ENCODE assay signal across 26 cellular contexts in genomic region chr11:70498976-70499801, GRCh38.
DNase-seq lines count a peak whose midpoint lies in the region; ATAC-seq, FAIRE-seq and TF ChIP-seq lines count a peak whose summit lies in the region.
"Had no signal": no experiment of that assay in that cellular context is flagged by ENCODE, and none has a peak within 500 bp of the region (broad histone marks: within the 10 kb centered on the region; RNA-seq: fewer than 3 reads in every experiment).

No MANE protein-coding gene starts in this region.

- DNase-seq in right cardiac atrium (peak in 2 of 3 donors; percentile 45 to 51), heart right ventricle (no peak), H1 (ENCODE audit: low read depth in 1 of 2, low spot score in 2 of 2) (no peak), neuronal stem cell (ENCODE audit: low spot score) (no peak), dermis blood vessel endothelial cell (no peak), A673 (ENCODE audit: low spot score) (no peak), hepatocyte (ENCODE audit: low spot score) (no peak)
- DNase-seq: Calu3, DMS153, GOT3, IMR-90, NCI-H1092 treated with DMSO at 0.1 percent for 48 hours, NCI-H1436 treated with DMSO at 0.1 percent for 48 hours, NCI-H1930, NCI-H2227 treated with DMSO at 0.1 percent for 48 hours, NCI-H510A, NCI-H748 treated with DMSO at 0.1 percent for 48 hours, PC-9, RPMI8226, SJCRH30 had no signal

- H2AK5ac ChIP-seq in H1 (ENCODE audit: low read depth, low read length): no peak overlapping the region
- H2AK5ac ChIP-seq in neuronal stem cell (ENCODE audit: low read depth, low read length): peak overlapping the region; percentile 48

- TF ChIP-seq POLR2A in H1 (IDR thresholded peaks at IDR 0.05; ENCODE audit: control extremely low read depth in 1 of 2, low read depth in 2 of 2, low read length in 2 of 2): no peak

- H3K79me2 ChIP-seq in H1 (ENCODE audit: control insufficient read depth in 1 of 2, insufficient read depth in 2 of 2, low read length in 2 of 2) (no peaks in the 10 kb centered on the region), hepatocyte (no peaks in the 10 kb centered on the region)

- H2BK120ac ChIP-seq in H1 (replicated peaks; ENCODE audit: low read depth, low read length) (no peak overlapping the region), neuronal stem cell (ENCODE audit: low read depth, low read length) (no peak overlapping the region)

- no peak overlapping the region for H3K27ac ChIP-seq in right cardiac atrium (ENCODE audit: low read length)
- no peak overlapping the region for H3K27ac ChIP-seq in heart right ventricle
- H3K27ac ChIP-seq in H1 (ENCODE audit: low read depth, low read length): no peak overlapping the region
- no peak overlapping the region for H3K27ac ChIP-seq in neuronal stem cell (replicated peaks; ENCODE audit: low read length)
- H3K27ac ChIP-seq in A673 (ENCODE audit: low read depth, low read length, poor library complexity, severe bottlenecking): no peak overlapping the region
- H3K27ac ChIP-seq in hepatocyte: no peak overlapping the region
- H3K27ac ChIP-seq: A549, KMS-11, PC-9, SJCRH30 had no signal

- no peak overlapping the region for H4K91ac ChIP-seq in H1 (replicated peaks; ENCODE audit: insufficient read length, low read length)
- H4K91ac ChIP-seq in neuronal stem cell (ENCODE audit: low read depth, low read length, poor library complexity): no peak overlapping the region

- peaks cover 3% of the 10 kb centered on the region; the same call in 1 of the 2 replicates for H3K79me1 ChIP-seq in H1 (ENCODE audit: low read depth, low read length)
- peaks cover 5% of the 10 kb centered on the region for H3K79me1 ChIP-seq in neuronal stem cell (ENCODE audit: low read depth, low read length)

- no peak overlapping the region for H3K56ac ChIP-seq in H1 (replicated peaks; ENCODE audit: insufficient read length, low read depth, low read length)

- H3K9me3 ChIP-seq in right cardiac atrium (ENCODE audit: control insufficient read depth, low read length) (no peaks in the 10 kb centered on the region), heart right ventricle (no peaks in the 10 kb centered on the region), H1 (ENCODE audit: insufficient read depth in 2 of 2, low read depth in 1 of 2, low read length in 1 of 2) (no peaks in the 10 kb centered on the region), neuronal stem cell (replicated peaks in 1 of 2; ENCODE audit: control insufficient read depth in 2 of 2, insufficient read depth in 1 of 2, low read depth in 1 of 2, low read length in 2 of 2) (no peaks in the 10 kb centered on the region), A673 (ENCODE audit: low read depth, low read length, poor library complexity, severe bottlenecking) (no peaks in the 10 kb centered on the region), hepatocyte (ENCODE audit: low read depth) (no peaks in the 10 kb centered on the region)
- H3K9me3 ChIP-seq: A549, SJCRH30 had no signal

- no peak overlapping the region for H2BK20ac ChIP-seq in H1 (ENCODE audit: low read length)

- H2AFZ ChIP-seq in H1 (ENCODE audit: low read length) (no peak overlapping the region), neuronal stem cell (ENCODE audit: low read length) (no peak overlapping the region), hepatocyte (no peak overlapping the region)
- H2AFZ ChIP-seq: PC-9 had no signal

- H3K4ac ChIP-seq in H1 (replicated peaks; ENCODE audit: insufficient read length, low read depth, low read length) (no peak overlapping the region), neuronal stem cell (ENCODE audit: low read length) (no peak overlapping the region)

- H3K14ac ChIP-seq in H1 (ENCODE audit: insufficient read length): no peak overlapping the region
- H3K14ac ChIP-seq in neuronal stem cell (ENCODE audit: low read length): no peak overlapping the region

- H3K4me3 ChIP-seq in right cardiac atrium (ENCODE audit: low read length): no peak overlapping the region
- no peak overlapping the region for H3K4me3 ChIP-seq in heart right ventricle
- H3K4me3 ChIP-seq in H1 (ENCODE audit: extremely low read depth in 1 of 4, insufficient read depth in 2 of 4, low read depth in 3 of 4, low read length in 4 of 4): no peak overlapping the region
- no peak overlapping the region for H3K4me3 ChIP-seq in neuronal stem cell (ENCODE audit: low read length in 2 of 2)
- no peak overlapping the region for H3K4me3 ChIP-seq in A673 (ENCODE audit: low read depth, low read length, poor library complexity, severe bottlenecking)
- H3K4me3 ChIP-seq in hepatocyte: no peak overlapping the region
- H3K4me3 ChIP-seq: A549, PC-9, SJCRH30 had no signal

- no peaks in the 10 kb centered on the region for H3K9me2 ChIP-seq in hepatocyte (replicated peaks; ENCODE audit: insufficient read depth)

- H4K5ac ChIP-seq in H1 (ENCODE audit: insufficient read length, low read depth, low read length): no peak overlapping the region

- H4K20me1 ChIP-seq in H1 (replicated peaks in 1 of 2; ENCODE audit: control insufficient read depth in 1 of 2, insufficient read depth in 2 of 2, low read length in 2 of 2): peaks cover 1 to 5% of the 10 kb centered on the region in 2 experiments
- no peaks in the 10 kb centered on the region for H4K20me1 ChIP-seq in hepatocyte (ENCODE audit: insufficient read depth, poor library complexity, severe bottlenecking)

- H3K18ac ChIP-seq in H1 (ENCODE audit: extremely low read depth, low read length) (no peak overlapping the region), neuronal stem cell (ENCODE audit: low read length) (peak overlapping the region; percentile 84)

- H2BK15ac ChIP-seq in H1 (ENCODE audit: low read length) (no peak overlapping the region), neuronal stem cell (ENCODE audit: low read length) (no peak overlapping the region)

- FAIRE-seq in H1 (lab: Jason Lieb, UNC): no peak
- FAIRE-seq: A549, GM12891, GM19239, HTR-8/SVneo had no signal

- H3K9ac ChIP-seq in H1 (replicated peaks in 1 of 4; ENCODE audit: extremely low read depth in 1 of 4, low read depth in 3 of 4, low read length in 3 of 4): no peak overlapping the region
- no peak overlapping the region for H3K9ac ChIP-seq in neuronal stem cell (ENCODE audit: low read depth, low read length, poor library complexity)
- H3K9ac ChIP-seq: KMS-11 had no signal

- TF ChIP-seq CTCF in heart right ventricle (IDR thresholded peaks at IDR 0.05) (no peak), H1 (IDR thresholded peaks at IDR 0.05; ENCODE audit: control extremely low read depth in 1 of 3, insufficient read depth in 1 of 3, low read depth in 1 of 3, low read length in 3 of 3) (no peak), A673 (conservative IDR thresholded peaks at IDR 0.05; ENCODE audit: low read depth, low read length) (no peak), hepatocyte (IDR thresholded peaks at IDR 0.05; ENCODE audit: poor library complexity) (no peak)

- no peaks in the 10 kb centered on the region for H3K23me2 ChIP-seq in H1 (ENCODE audit: low read depth, low read length)

- CTCF ChIA-PET in H1 (lab: Charles Lee; ENCODE audit: partially characterized antibody) (interaction anchor here (0.7 to 4.7 kb wide), 6 partner anchors 9 to 76 kb away, joined by 3 to 30 read pairs (median 4); no protein-coding TSS in a partner anchor), A673 (lab: Charles Lee) (no interaction called here)

- H3K27me3 ChIP-seq in right cardiac atrium (ENCODE audit: control insufficient read depth, insufficient read depth) (no peaks in the 10 kb centered on the region), heart right ventricle (peaks cover 0 to under 1% (median 0%) of the 10 kb centered on the region in 7 donors), H1 (replicated peaks in 1 of 4; ENCODE audit: control insufficient read depth in 3 of 4, extremely low read depth in 1 of 4, insufficient read depth in 3 of 4, low read length in 3 of 4) (no peaks in the 10 kb centered on the region), neuronal stem cell (ENCODE audit: control insufficient read depth in 3 of 3, insufficient read depth in 3 of 3, low read depth in 1 of 3, low read length in 3 of 3) (no peaks in the 10 kb centered on the region), A673 (replicated peaks; ENCODE audit: insufficient read depth, low read depth, low read length, poor library complexity) (no peaks in the 10 kb centered on the region), hepatocyte (no peaks in the 10 kb centered on the region)

- 94% methylated on average over 26 of the region's 26 CpGs for WGBS in right cardiac atrium
- WGBS in heart right ventricle, 2 donors: 94 to 96% methylated on average over 26 of the region's 26 CpGs
- WGBS in H1 (ENCODE audit: extremely low coverage in 1 of 2, insufficient coverage in 1 of 2, insufficient read length in 1 of 2, insufficient replicate concordance in 2 of 2, low coverage in 1 of 2, low lambda C conversion rate in 2 of 2, missing lambda C conversion rate in 1 of 2), 2 experiments: 93% methylated on average over 26 of the region's 26 CpGs; no CpG with 5 or more reads in 1 of the 2 experiments
- WGBS in neuronal stem cell (ENCODE audit: extremely low coverage in 2 of 2, insufficient read length in 2 of 2, insufficient replicate concordance in 1 of 2), 2 donors: no CpG with 5 or more reads among the region's 26 CpGs
- WGBS in hepatocyte (ENCODE audit: low lambda C conversion rate, missing lambda C conversion rate): 96% methylated on average over 26 of the region's 26 CpGs

- ATAC-seq in right cardiac atrium (no peak), heart right ventricle (no peak)
- ATAC-seq: A549, HCT116 had no signal

- H3K36me3 ChIP-seq in heart right ventricle (no peaks in the 10 kb centered on the region), H1 (ENCODE audit: control insufficient read depth in 2 of 4, insufficient read depth in 4 of 4, low read length in 3 of 4) (no peaks in the 10 kb centered on the region; a peak in 2 of 8 replicates), neuronal stem cell (replicated peaks in 1 of 2; ENCODE audit: control insufficient read depth in 2 of 2, insufficient read depth in 2 of 2, low read length in 2 of 2) (peaks cover 2 to 6% of the 10 kb centered on the region in 2 donors), A673 (ENCODE audit: insufficient read depth, low read length, poor library complexity, severe bottlenecking) (no peaks in the 10 kb centered on the region), hepatocyte (replicated peaks; ENCODE audit: insufficient read depth, low read depth) (no peaks in the 10 kb centered on the region)
- H3K36me3 ChIP-seq: SJCRH30 had no signal

- H3K4me1 ChIP-seq in right cardiac atrium (ENCODE audit: control insufficient read depth, insufficient read depth, low read length) (peaks cover 2% of the 10 kb centered on the region), heart right ventricle (peaks cover 0 to 17% (median 3%) of the 10 kb centered on the region in 9 donors), H1 (replicated peaks in 1 of 4; ENCODE audit: control insufficient read depth in 3 of 4, insufficient read depth in 4 of 4, low read length in 3 of 4) (peaks cover 0 to 7% (median 2%) of the 10 kb centered on the region in 4 experiments; a peak in 4 of 7 replicates), neuronal stem cell (ENCODE audit: control insufficient read depth in 2 of 2, insufficient read depth in 1 of 2, low read depth in 1 of 2, low read length in 2 of 2) (peaks cover 15 to 31% of the 10 kb centered on the region in 2 donors), A673 (ENCODE audit: insufficient read depth, low read length, poor library complexity, severe bottlenecking) (no peaks in the 10 kb centered on the region), hepatocyte (ENCODE audit: insufficient read depth) (no peaks in the 10 kb centered on the region)
- H3K4me1 ChIP-seq: A549, SJCRH30 had no signal

- H3K23ac ChIP-seq in H1 (ENCODE audit: insufficient read length) (no peak overlapping the region), neuronal stem cell (ENCODE audit: low read depth, low read length, poor library complexity) (peak overlapping the region; percentile 37)

- intact Hi-C loops in right cardiac atrium (cut with DNase I) (no loop called here), heart right ventricle (cut with DNase I) (no loop called here), A673 (cut with micrococcal nuclease; ENCODE audit: unreplicated experiment) (no loop called here)

- H3K4me2 ChIP-seq in H1 (ENCODE audit: insufficient read depth in 1 of 2, low read depth in 2 of 2, low read length in 2 of 2): no peak overlapping the region
- no peak overlapping the region for H3K4me2 ChIP-seq in neuronal stem cell (ENCODE audit: insufficient read depth, low read length, poor library complexity, severe bottlenecking)
- H3K4me2 ChIP-seq in hepatocyte: no peak overlapping the region
- H3K4me2 ChIP-seq: A549, KMS-11, PC-9 had no signal

- TF ChIP-seq RAD21 in H1 (IDR thresholded peaks at IDR 0.05 in 1 of 2, conservative IDR thresholded peaks at IDR 0.05 in 1 of 2; ENCODE audit: low read depth in 2 of 2, low read length in 2 of 2): no peak

- H4K8ac ChIP-seq in H1 (ENCODE audit: extremely low read depth, insufficient read depth, low read length): no peak overlapping the region
- H4K8ac ChIP-seq in neuronal stem cell (ENCODE audit: low read depth, low read length): peak overlapping the region; percentile 21

- no peak overlapping the region for H2BK12ac ChIP-seq in H1 (ENCODE audit: low read depth, low read length)
- H2BK12ac ChIP-seq in neuronal stem cell (ENCODE audit: low read length): no peak overlapping the region

- H2BK5ac ChIP-seq in H1 (ENCODE audit: low read depth, low read length) (0 out of 2 replicates have a peak overlapping the region, but pooled peaks have one; percentile 52), neuronal stem cell (ENCODE audit: low read length) (no peak overlapping the region)

- BruUV-seq in A673 (replicated peaks; lab: Mats Ljungman, UMichigan): no TSS peak

- POLR2A ChIA-PET in H1 (lab: Charles Lee; ENCODE audit: partially characterized antibody): no interaction called here
- POLR2A ChIA-PET in A673 (lab: Charles Lee; ENCODE audit: low non-redundant PET): no interaction called here

- no peak for TF ChIP-seq EP300 in H1 (IDR thresholded peaks at IDR 0.05; ENCODE audit: borderline replicate concordance in 1 of 2, low read depth in 2 of 2, low read length in 2 of 2)

Comparison
In these comparisons a context has a peak if more than half of its experiments do, and no peak if none do; other contexts are left out.
1. DNase-seq: peak in right cardiac atrium (2 of 3); none in heart right ventricle (0 of 2), H1 (0 of 2), neuronal stem cell (single experiment), dermis blood vessel endothelial cell (single experiment), A673 (single experiment) and hepatocyte (single experiment).